Comparison of ENCODE assay signal across 12 cellular contexts in genomic region chr5:133926489-133926878, GRCh38. TPM values are rescaled to one million over a fixed set of nuclear protein-coding genes. Genes with fewer than 3 reads are reported as not detected.
DNase-seq lines count a peak whose midpoint lies in the region; ATAC-seq and TF ChIP-seq lines count a peak whose summit lies in the region.
"Had no signal": no experiment of that assay in that cellular context is flagged by ENCODE, and none has a peak within 500 bp of the region (broad histone marks: within the 10 kb centered on the region; RNA-seq: fewer than 3 reads in every experiment).

No MANE protein-coding gene starts in this region.

- no peak overlapping the region for H2BK5ac ChIP-seq in mesenchymal stem cell (ENCODE audit: low read depth, low read length, poor library complexity, severe bottlenecking)

- ATAC-seq in GM23338 = peak; percentile 32; the same call in 2 of the 3 replicates
- ATAC-seq: CD8-positive, alpha-beta T cell had no signal

- H3K36me3 ChIP-seq in GM23338 (ENCODE audit: insufficient read depth) (no peaks in the 10 kb centered on the region), mesenchymal stem cell (ENCODE audit: control insufficient read depth in 1 of 2, insufficient read depth in 2 of 2, low read depth in 1 of 2, low read length in 2 of 2) (no peaks in the 10 kb centered on the region)
- H3K36me3 ChIP-seq: SJSA1 had no signal

- no peaks in the 10 kb centered on the region for H3K79me2 ChIP-seq in GM23338 (replicated peaks; ENCODE audit: insufficient read depth)

- TF ChIP-seq CTCF in GM23338 (conservative IDR thresholded peaks at IDR 0.05; ENCODE audit: low read depth in 2 of 2) = no peak
- TF ChIP-seq CTCF in type B pancreatic cell (conservative IDR thresholded peaks at IDR 0.05) = no peak

- H3K27ac Mint-ChIP-seq in GM23338 (no peak overlapping the region), type B pancreatic cell (peak overlapping the region; percentile 64)
- peak overlapping the region; percentile 58 for H3K27ac Mint-ChIP-seq in activated T-helper 2 cell treated with anti-CD3 and anti-CD28 coated beads, Interferon-gamma antibody, Interleukin-2, Interleukin-4, amounts not matched to agents 10 μg/mL and 5 μg/mL and 100 μg/mL, durations not matched to agents 14 hours and 24 hours and 36 hours
- H3K27ac Mint-ChIP-seq: CD8-positive, alpha-beta T cell had no signal

- H3K4me3 ChIP-seq in GM23338 (no peak overlapping the region), mesenchymal stem cell (ENCODE audit: insufficient read depth in 1 of 2, low read depth in 1 of 2, low read length in 2 of 2) (no peak overlapping the region)
- H3K4me3 ChIP-seq: SJSA1 had no signal

- H4K20me1 ChIP-seq in GM23338 (replicated peaks; ENCODE audit: insufficient read depth) = no peaks in the 10 kb centered on the region

- no peak overlapping the region for H2BK12ac ChIP-seq in mesenchymal stem cell (ENCODE audit: low read length in 2 of 2)

- no peaks in the 10 kb centered on the region for H3K9me3 Mint-ChIP-seq in GM23338
- no peaks in the 10 kb centered on the region for H3K9me3 Mint-ChIP-seq in activated T-helper 2 cell treated with anti-CD3 and anti-CD28 coated beads, Interferon-gamma antibody, Interleukin-2, Interleukin-4, amounts not matched to agents 10 μg/mL and 5 μg/mL and 100 μg/mL, durations not matched to agents 14 hours and 24 hours and 36 hours
- H3K9me3 Mint-ChIP-seq in type B pancreatic cell = no peaks in the 10 kb centered on the region
- H3K9me3 Mint-ChIP-seq: CD8-positive, alpha-beta T cell had no signal

- H2AK5ac ChIP-seq in mesenchymal stem cell (ENCODE audit: low read length, severe bottlenecking) = peak overlapping the region; percentile 68

- H2BK120ac ChIP-seq in mesenchymal stem cell (ENCODE audit: low read depth, low read length) = no peak overlapping the region

- H3K9ac ChIP-seq in mesenchymal stem cell (ENCODE audit: low read length) = no peak overlapping the region

- no peak overlapping the region for H4K8ac ChIP-seq in mesenchymal stem cell (ENCODE audit: low read length)

- H3K36me3 Mint-ChIP-seq in GM23338 (ENCODE audit: low read depth) (no peaks in the 10 kb centered on the region), type B pancreatic cell (no peaks in the 10 kb centered on the region)
- no peaks in the 10 kb centered on the region for H3K36me3 Mint-ChIP-seq in activated T-helper 2 cell treated with anti-CD3 and anti-CD28 coated beads, Interferon-gamma antibody, Interleukin-2, Interleukin-4, amounts not matched to agents 10 μg/mL and 5 μg/mL and 100 μg/mL, durations not matched to agents 14 hours and 24 hours and 36 hours (ENCODE audit: low read depth)
- H3K36me3 Mint-ChIP-seq: CD8-positive, alpha-beta T cell had no signal

- no peaks in the 10 kb centered on the region for H3K27me3 ChIP-seq in GM23338 (ENCODE audit: insufficient read depth)
- H3K27me3 ChIP-seq in mesenchymal stem cell (ENCODE audit: control insufficient read depth in 1 of 2, insufficient read depth in 1 of 2, low read length in 2 of 2) = peaks cover 0 to 60% of the 10 kb centered on the region in 2 experiments
- H3K27me3 ChIP-seq: SJSA1 had no signal

- H3K4me1 ChIP-seq in GM23338 (ENCODE audit: insufficient read depth) (no peaks in the 10 kb centered on the region), mesenchymal stem cell (ENCODE audit: control insufficient read depth, insufficient read depth, low read depth, low read length) (peaks cover 33% of the 10 kb centered on the region)

- no peak overlapping the region for H4K91ac ChIP-seq in mesenchymal stem cell (ENCODE audit: low read length)

- H3K4me2 ChIP-seq in GM23338 (no peak overlapping the region), mesenchymal stem cell (ENCODE audit: low read length, poor library complexity, severe bottlenecking) (peak overlapping the region; percentile 41)

- H3K9me3 ChIP-seq in mesenchymal stem cell (ENCODE audit: control insufficient read depth, low read length) = no peaks in the 10 kb centered on the region
- H3K9me3 ChIP-seq: SJSA1 had no signal

- H3K27me3 Mint-ChIP-seq in GM23338 (ENCODE audit: insufficient read depth, low read depth, poor library complexity) (peaks cover 9% of the 10 kb centered on the region), type B pancreatic cell (peaks cover 49% of the 10 kb centered on the region)
- no peaks in the 10 kb centered on the region for H3K27me3 Mint-ChIP-seq in activated T-helper 2 cell treated with anti-CD3 and anti-CD28 coated beads, Interferon-gamma antibody, Interleukin-2, Interleukin-4, amounts not matched to agents 10 μg/mL and 5 μg/mL and 100 μg/mL, durations not matched to agents 14 hours and 24 hours and 36 hours (ENCODE audit: low read depth)

- H3K4ac ChIP-seq in mesenchymal stem cell (ENCODE audit: low read depth in 1 of 2, low read length in 2 of 2) = no peak overlapping the region

- H3K4me1 Mint-ChIP-seq in GM23338 = peaks cover 13% of the 10 kb centered on the region
- peaks cover 34% of the 10 kb centered on the region for H3K4me1 Mint-ChIP-seq in activated T-helper 2 cell treated with anti-CD3 and anti-CD28 coated beads, Interferon-gamma antibody, Interleukin-2, Interleukin-4, amounts not matched to agents 10 μg/mL and 5 μg/mL and 100 μg/mL, durations not matched to agents 14 hours and 24 hours and 36 hours (ENCODE audit: low read depth)
- H3K4me1 Mint-ChIP-seq in type B pancreatic cell (ENCODE audit: unreplicated experiment) = peaks cover 27% of the 10 kb centered on the region

- peak overlapping the region in 1 of 2 experiments; percentile 1 for H3K14ac ChIP-seq in mesenchymal stem cell (ENCODE audit: low read length in 2 of 2)

- H3K4me3 Mint-ChIP-seq in GM23338 (no peak overlapping the region), type B pancreatic cell (no peak overlapping the region)
- no peak overlapping the region for H3K4me3 Mint-ChIP-seq in activated T-helper 2 cell treated with anti-CD3 and anti-CD28 coated beads, Interferon-gamma antibody, Interleukin-2, Interleukin-4, amounts not matched to agents 10 μg/mL and 5 μg/mL and 100 μg/mL, durations not matched to agents 14 hours and 24 hours and 36 hours (ENCODE audit: low read depth)
- H3K4me3 Mint-ChIP-seq: CD8-positive, alpha-beta T cell had no signal

- no peak overlapping the region for H3K18ac ChIP-seq in mesenchymal stem cell (ENCODE audit: low read depth in 1 of 2, low read length in 2 of 2)

- 83% methylated on average over 11 of the region's 11 CpGs for WGBS in mesenchymal stem cell

- DNase-seq in GM23338 (ENCODE audit: low spot score) = no peak
- no peak for DNase-seq in activated T-helper 2 cell treated with anti-CD3 and anti-CD28 coated beads, Interferon-gamma antibody, Interleukin-2, Interleukin-4, amounts not matched to agents 10 μg/mL and 5 μg/mL and 100 μg/mL, durations not matched to agents 14 hours and 24 hours and 36 hours (ENCODE audit: low spot score)
- DNase-seq in mesenchymal stem cell = no peak
- no peak for DNase-seq in type B pancreatic cell (ENCODE audit: extremely low spot score, unreplicated experiment)
- DNase-seq in inferior parietal cortex (ENCODE audit: extremely low spot score) = no peak
- DNase-seq in NCI-H1417 treated with DMSO at 0.1 percent for 48 hours (lab: John Stamatoyannopoulos, UW) = no peak
- no peak for DNase-seq in activated CD4-positive, CD25-positive, alpha-beta regulatory T cell (lab: John Stamatoyannopoulos, UW)
- DNase-seq: CD8-positive, alpha-beta T cell; NCI-H1930; NCI-H226; SW 1271 had no signal

- intact Hi-C loops in activated T-helper 2 cell treated with anti-CD3 and anti-CD28 coated beads, Interferon-gamma antibody, Interleukin-2, Interleukin-4, amounts not matched to agents 10 μg/mL and 5 μg/mL and 100 μg/mL, durations not matched to agents 14 hours and 24 hours and 36 hours (cut with micrococcal nuclease) = no loop called here

- H2AFZ ChIP-seq in GM23338 = peak overlapping the region; percentile 59; the same call in 1 of the 2 replicates
- H2AFZ ChIP-seq in mesenchymal stem cell (ENCODE audit: low read depth, low read length) = no peak overlapping the region

- H3K79me1 ChIP-seq in mesenchymal stem cell (replicated peaks; ENCODE audit: low read length, poor library complexity, severe bottlenecking) = no peaks in the 10 kb centered on the region

- H3K27ac ChIP-seq in GM23338 (ENCODE audit: low read depth) = no peak overlapping the region
- peak overlapping the region; percentile 22 for H3K27ac ChIP-seq in mesenchymal stem cell (ENCODE audit: low read length, poor library complexity, severe bottlenecking)
- H3K27ac ChIP-seq: SJSA1 had no signal

- no peak overlapping the region for H2BK15ac ChIP-seq in mesenchymal stem cell (ENCODE audit: low read depth, poor library complexity, severe bottlenecking)

- H3F3A ChIP-seq in GM23338 (replicated peaks; ENCODE audit: low read depth) = no peaks in the 10 kb centered on the region

- H3K9me2 ChIP-seq in GM23338 (ENCODE audit: insufficient read depth) = no peaks in the 10 kb centered on the region

- H3K23ac ChIP-seq in mesenchymal stem cell (ENCODE audit: low read length in 2 of 2) = no peak overlapping the region

TF ChIP-seq in GM23338, 12 proteins besides CTCF, POLR2A, EP300 and RAD21 (continues in another document):
- TF ChIP-seq ZNF114 (CRISPR knock-in tag; IDR thresholded peaks at IDR 0.05) (no peak), EZH2phosphoT487 (IDR thresholded peaks at IDR 0.05; ENCODE audit: unreplicated experiment) (no peak)

RNA-seq across cellular contexts. Expression of gene C5orf15, which starts 41.9 kb away (rescaled TPM):
- total RNA-seq in GM23338 (2014; rRNA removed; shearing (Covaris generic)) = 61.4 and 67.4 TPM in 2 replicates
- 28.6 and 37.7 TPM in 2 replicates for polyA plus RNA-seq in GM23338 (2016; fragmentation: Nextera tagmentation; extraction: Ambion mirVana)
- 63.7 and 66.7 TPM in 2 replicates for total RNA-seq in activated T-helper 2 cell treated with anti-CD3 and anti-CD28 coated beads, Interferon-gamma antibody, Interleukin-2, Interleukin-4, amounts not matched to agents 10 μg/mL and 5 μg/mL and 100 μg/mL, durations not matched to agents 14 hours and 24 hours and 36 hours
- 132 TPM for polyA plus RNA-seq in mesenchymal stem cell (2013, experiment 1 of 2)
- 138 TPM for polyA plus RNA-seq in mesenchymal stem cell (2013, experiment 2 of 2)
- total RNA-seq in type B pancreatic cell (ENCODE audit: low replicate concordance) = 47.2 and 49.6 TPM in 2 replicates
